In genomic region chr6:7424967-7425807, GRCh38 we compare ENCODE assay signal across 8 cellular contexts. TPM values are rescaled to one million over a fixed set of nuclear protein-coding genes. Genes with fewer than 3 reads are reported as not detected.
DNase-seq lines count a peak whose midpoint lies in the region; ATAC-seq and TF ChIP-seq lines count a peak whose summit lies in the region.

No MANE protein-coding gene starts in this region.

- peak; percentile 38 for DNase-seq in NCI-H82 (lab: John Stamatoyannopoulos, UW)
- no peak for DNase-seq in NCI-H82 treated with DMSO at 0.1 percent for 48 hours (lab: John Stamatoyannopoulos, UW; ENCODE audit: unreplicated experiment)
- DNase-seq in RPMI8226, result peak; percentile 73
- DNase-seq in right atrium auricular region (ENCODE audit: low spot score), result no peak
- DNase-seq in type B pancreatic cell (ENCODE audit: extremely low spot score, unreplicated experiment), result no peak
- DNase-seq in activated CD8-positive, alpha-beta memory T cell treated with anti-CD3 and anti-CD28 coated beads for 24 hours, result no peak
- no peak for DNase-seq in G401 (ENCODE audit: low spot score)

- H3K36me3 ChIP-seq in right atrium auricular region, result no peaks in the 10 kb centered on the region

- no peaks in the 10 kb centered on the region for H3K27me3 ChIP-seq in right atrium auricular region

- in situ Hi-C loops in G401 (cut with HindIII; ENCODE audit: low sequenced_read_pairs), result no loop called here

- TF ChIP-seq CTCF in right atrium auricular region (IDR thresholded peaks at IDR 0.05) (peak in 1 of 2 donors; percentile 67), type B pancreatic cell (conservative IDR thresholded peaks at IDR 0.05) (peak; percentile 67)

- no peak overlapping the region for H3K27ac Mint-ChIP-seq in type B pancreatic cell

- H3K36me3 Mint-ChIP-seq in type B pancreatic cell, result no peaks in the 10 kb centered on the region

- H3K4me1 Mint-ChIP-seq in type B pancreatic cell (ENCODE audit: unreplicated experiment), result no peaks in the 10 kb centered on the region

- no peak for ATAC-seq in GM19395 (IDR thresholded peaks at IDR 0.05; ENCODE audit: unreplicated experiment)

- no peak overlapping the region for H3K4me3 ChIP-seq in right atrium auricular region

- H3K4me3 Mint-ChIP-seq in type B pancreatic cell, result no peak overlapping the region

- no peaks in the 10 kb centered on the region for H3K9me3 Mint-ChIP-seq in type B pancreatic cell

- H3K9me3 ChIP-seq in right atrium auricular region, result no peaks in the 10 kb centered on the region

- peak overlapping the region; percentile 42 to 53 for H3K27ac ChIP-seq in right atrium auricular region

- H3K4me1 ChIP-seq in right atrium auricular region, result no peaks in the 10 kb centered on the region

- H3K27me3 Mint-ChIP-seq in type B pancreatic cell, result no peaks in the 10 kb centered on the region

RNA-seq across cellular contexts. Expression of gene RIOK1, which starts 35.6 kb away (rescaled TPM):
- total RNA-seq in right atrium auricular region (10 to 100 TPM in 1 of 2 donors, 1 to 10 TPM in 1; 8.5 to 13.9 TPM), type B pancreatic cell (ENCODE audit: low replicate concordance) (20.1 and 24.0 TPM in 2 replicates)
- total RNA-seq in G401 (2014; rRNA removed; shearing (Covaris generic)), result 10.5 and 16.3 TPM in 2 replicates

RNA-seq across cellular contexts. Expression of gene CAGE1, which starts 35.6 kb away (rescaled TPM):
- total RNA-seq in right atrium auricular region, result not detected
- total RNA-seq in type B pancreatic cell (ENCODE audit: low replicate concordance), result 0.19 TPM in 1 of 2 replicates, not detected in the other
- 0.47 TPM in 1 of 2 replicates, not detected in the other for total RNA-seq in G401 (2014; rRNA removed; shearing (Covaris generic))

Comparison
In these comparisons a context has a peak if more than half of its experiments do, and no peak if none do; other contexts are left out.
1. DNase-seq: peak in NCI-H82 (single experiment) and RPMI8226 (single experiment); none in NCI-H82 treated with DMSO at 0.1 percent for 48 hours (single experiment), right atrium auricular region (single experiment), type B pancreatic cell (single experiment), activated CD8-positive, alpha-beta memory T cell treated with anti-CD3 and anti-CD28 coated beads for 24 hours (single experiment) and G401 (single experiment).